In the genomic region with DNA sequence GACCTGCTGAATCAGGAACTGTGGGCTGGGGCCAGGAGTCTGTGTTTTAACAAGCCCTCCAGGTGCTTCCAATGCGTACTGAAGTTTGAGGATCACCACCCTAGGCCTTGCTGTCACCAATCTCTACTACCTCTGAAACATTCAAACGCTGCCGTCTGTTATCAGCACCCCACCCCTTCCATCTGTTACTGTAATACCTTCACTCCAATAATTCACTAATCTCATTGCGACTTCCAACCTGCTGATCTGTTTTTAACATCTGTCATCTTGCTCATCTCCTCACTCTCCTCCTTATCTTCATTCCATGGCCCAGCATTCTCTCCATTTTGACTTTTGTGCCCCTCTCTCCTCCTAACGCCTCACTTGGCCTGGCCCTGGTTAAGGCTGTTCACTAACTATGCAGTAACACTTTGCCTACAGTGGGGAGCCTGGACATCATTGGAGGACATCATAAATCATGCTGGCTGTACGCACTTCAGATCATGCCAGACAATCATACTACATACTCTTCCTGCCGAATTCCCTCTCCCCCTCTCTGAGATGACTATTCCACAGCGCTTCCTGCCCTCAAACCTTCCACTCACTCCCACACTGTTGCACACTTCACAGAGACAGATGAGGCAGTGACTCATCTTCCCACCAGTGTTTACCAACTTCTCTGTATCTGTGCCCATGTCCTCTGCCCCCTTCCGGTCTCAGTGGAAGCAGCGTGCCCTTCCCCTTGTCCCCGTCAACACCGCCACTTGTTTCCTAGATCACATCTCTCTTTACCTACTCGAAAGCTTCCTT, we compare ENCODE assay signal across 1 cellular context.
TF ChIP-seq lines count a peak whose summit lies in the region.

No MANE protein-coding gene starts in this region.

TF ChIP-seq in K562, 482 proteins besides CTCF, POLR2A, EP300 and RAD21 (continued from another document and continues in another):
- TF ChIP-seq AFF1 (IDR thresholded peaks at IDR 0.05; ENCODE audit: low read depth in 1 of 2, partially characterized antibody in 2 of 2) (peak; percentile 50 to 91), PURB (CRISPR knock-in tag; IDR thresholded peaks at IDR 0.05; ENCODE audit: low read depth) (no peak), POLR2AphosphoS5 (IDR thresholded peaks at IDR 0.05; ENCODE audit: control insufficient read depth, insufficient read depth, low read depth, low read length) (peak; percentile 98), HES1 (IDR thresholded peaks at IDR 0.05; ENCODE audit: low read depth) (peak; percentile 81), KDM1A (IDR thresholded peaks at IDR 0.05) (peak; percentile 99), GATAD2B (IDR thresholded peaks at IDR 0.05; ENCODE audit: borderline replicate concordance) (peak; percentile 71), SP1 (CRISPR knock-in tag; IDR thresholded peaks at IDR 0.05) (peak; percentile 79), ARID1B (IDR thresholded peaks at IDR 0.05) (peak; percentile 100), ATF2 (CRISPR knock-in tag; IDR thresholded peaks at IDR 0.05) (no peak), MIER1 (IDR thresholded peaks at IDR 0.05; ENCODE audit: low read depth) (0 out of 2 replicates have a peak, but pooled peaks have one; percentile 42), CBX1 (IDR thresholded peaks at IDR 0.05; ENCODE audit: low read depth) (no peak), SUPT5H (IDR thresholded peaks at IDR 0.05) (peak; percentile 48; the same call in 1 of the 2 replicates), ZNF586 (CRISPR knock-in tag; conservative IDR thresholded peaks at IDR 0.05) (no peak), ZFP36 (IDR thresholded peaks at IDR 0.05; ENCODE audit: low read depth, low read length, partially characterized antibody) (no peak), TOE1 (IDR thresholded peaks at IDR 0.05; ENCODE audit: borderline replicate concordance) (peak; percentile 86), TOE1 (CRISPR knock-in tag; IDR thresholded peaks at IDR 0.05; ENCODE audit: borderline replicate concordance, low read depth) (no peak; the same call in 1 of the 2 replicates), YBX1 (IDR thresholded peaks at IDR 0.05) (no peak; the same call in 1 of the 2 replicates), TEAD4 (IDR thresholded peaks at IDR 0.05; ENCODE audit: low read length) (peak; percentile 99), TEAD4 (CRISPR knock-in tag; IDR thresholded peaks at IDR 0.05; ENCODE audit: borderline replicate concordance) (no peak), MECOM (CRISPR knock-in tag; IDR thresholded peaks at IDR 0.05) (peak; percentile 98), FOXP1 (CRISPR knock-in tag; IDR thresholded peaks at IDR 0.05) (peak; percentile 71; the same call in 1 of the 2 replicates), SMAD4 (CRISPR knock-in tag; conservative IDR thresholded peaks at IDR 0.05) (peak; percentile 95), CTBP1 (IDR thresholded peaks at IDR 0.05; ENCODE audit: borderline replicate concordance) (peak; percentile 99), MEF2D (tag; conservative IDR thresholded peaks at IDR 0.05; ENCODE audit: low read depth) (peak; percentile 60), TEAD2 (tag; IDR thresholded peaks at IDR 0.05) (peak; percentile 33; the same call in 1 of the 2 replicates), CBX3 (IDR thresholded peaks at IDR 0.05; ENCODE audit: borderline replicate concordance in 1 of 2, low read length in 2 of 2) (peak in 1 of 2 experiments; percentile 64; a peak in 1 of 3 replicates), MTF1 (CRISPR knock-in tag; IDR thresholded peaks at IDR 0.05; ENCODE audit: borderline replicate concordance) (no peak), FOXP4 (CRISPR knock-in tag; IDR thresholded peaks at IDR 0.05; ENCODE audit: borderline replicate concordance) (no peak), EZH2 (IDR thresholded peaks at IDR 0.05; ENCODE audit: borderline replicate concordance, low read depth, low read length) (no peak; the same call in 1 of the 2 replicates), NCOR1 (IDR thresholded peaks at IDR 0.05) (peak; percentile 99), SIN3A (IDR thresholded peaks at IDR 0.05; ENCODE audit: borderline replicate concordance in 2 of 2, control insufficient read depth in 1 of 2, low read depth in 2 of 2, low read length in 2 of 2) (0 out of 4 replicates have a peak, but pooled peaks have one; percentile 32 to 40), MAFF (IDR thresholded peaks at IDR 0.05; ENCODE audit: low read length) (peak; percentile 6; the same call in 1 of the 2 replicates), HDGF (IDR thresholded peaks at IDR 0.05) (peak; percentile 86), ZNF766 (CRISPR knock-in tag; conservative IDR thresholded peaks at IDR 0.05) (peak; percentile 33; the same call in 1 of the 2 replicates), ZNF217 (CRISPR knock-in tag; IDR thresholded peaks at IDR 0.05) (0 out of 2 replicates have a peak, but pooled peaks have one; percentile 70), FOXK1 (CRISPR knock-in tag; IDR thresholded peaks at IDR 0.05; ENCODE audit: borderline replicate concordance) (0 out of 2 replicates have a peak, but pooled peaks have one; percentile 56), CXXC5 (CRISPR knock-in tag; IDR thresholded peaks at IDR 0.05) (peak; percentile 96), PREB (CRISPR knock-in tag; IDR thresholded peaks at IDR 0.05) (no peak), ZC3H4 (CRISPR knock-in tag; IDR thresholded peaks at IDR 0.05; ENCODE audit: borderline replicate concordance) (no peak), NR2C1 (IDR thresholded peaks at IDR 0.05) (peak; percentile 58), NR2C1 (tag; IDR thresholded peaks at IDR 0.05) (no peak), NKRF (IDR thresholded peaks at IDR 0.05; ENCODE audit: borderline replicate concordance) (0 out of 2 replicates have a peak, but pooled peaks have one; percentile 66), ZNF311 (CRISPR knock-in tag; IDR thresholded peaks at IDR 0.05) (no peak)
- TF ChIP-seq, protein P1, sequence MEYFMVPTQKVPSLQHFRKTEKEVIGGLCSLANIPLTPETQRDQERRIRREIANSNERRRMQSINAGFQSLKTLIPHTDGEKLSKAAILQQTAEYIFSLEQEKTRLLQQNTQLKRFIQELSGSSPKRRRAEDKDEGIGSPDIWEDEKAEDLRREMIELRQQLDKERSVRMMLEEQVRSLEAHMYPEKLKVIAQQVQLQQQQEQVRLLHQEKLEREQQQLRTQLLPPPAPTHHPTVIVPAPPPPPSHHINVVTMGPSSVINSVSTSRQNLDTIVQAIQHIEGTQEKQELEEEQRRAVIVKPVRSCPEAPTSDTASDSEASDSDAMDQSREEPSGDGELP (CRISPR knock-in tag; IDR thresholded peaks at IDR 0.05; ENCODE audit: borderline replicate concordance), result peak; percentile 70
- TF ChIP-seq, protein P2, sequence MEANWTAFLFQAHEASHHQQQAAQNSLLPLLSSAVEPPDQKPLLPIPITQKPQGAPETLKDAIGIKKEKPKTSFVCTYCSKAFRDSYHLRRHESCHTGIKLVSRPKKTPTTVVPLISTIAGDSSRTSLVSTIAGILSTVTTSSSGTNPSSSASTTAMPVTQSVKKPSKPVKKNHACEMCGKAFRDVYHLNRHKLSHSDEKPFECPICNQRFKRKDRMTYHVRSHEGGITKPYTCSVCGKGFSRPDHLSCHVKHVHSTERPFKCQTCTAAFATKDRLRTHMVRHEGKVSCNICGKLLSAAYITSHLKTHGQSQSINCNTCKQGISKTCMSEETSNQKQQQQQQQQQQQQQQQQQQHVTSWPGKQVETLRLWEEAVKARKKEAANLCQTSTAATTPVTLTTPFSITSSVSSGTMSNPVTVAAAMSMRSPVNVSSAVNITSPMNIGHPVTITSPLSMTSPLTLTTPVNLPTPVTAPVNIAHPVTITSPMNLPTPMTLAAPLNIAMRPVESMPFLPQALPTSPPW (CRISPR knock-in tag; IDR thresholded peaks at IDR 0.05), result peak; percentile 49
- TF ChIP-seq, protein P3, sequence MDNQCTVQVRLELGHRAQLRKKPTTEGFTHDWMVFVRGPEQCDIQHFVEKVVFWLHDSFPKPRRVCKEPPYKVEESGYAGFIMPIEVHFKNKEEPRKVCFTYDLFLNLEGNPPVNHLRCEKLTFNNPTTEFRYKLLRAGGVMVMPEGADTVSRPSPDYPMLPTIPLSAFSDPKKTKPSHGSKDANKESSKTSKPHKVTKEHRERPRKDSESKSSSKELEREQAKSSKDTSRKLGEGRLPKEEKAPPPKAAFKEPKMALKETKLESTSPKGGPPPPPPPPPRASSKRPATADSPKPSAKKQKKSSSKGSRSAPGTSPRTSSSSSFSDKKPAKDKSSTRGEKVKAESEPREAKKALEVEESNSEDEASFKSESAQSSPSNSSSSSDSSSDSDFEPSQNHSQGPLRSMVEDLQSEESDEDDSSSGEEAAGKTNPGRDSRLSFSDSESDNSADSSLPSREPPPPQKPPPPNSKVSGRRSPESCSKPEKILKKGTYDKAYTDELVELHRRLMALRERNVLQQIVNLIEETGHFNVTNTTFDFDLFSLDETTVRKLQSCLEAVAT (IDR thresholded peaks at IDR 0.05), result peak; percentile 88 to 94
